Comparison of ENCODE assay signal across 8 cellular contexts in the genomic region with DNA sequence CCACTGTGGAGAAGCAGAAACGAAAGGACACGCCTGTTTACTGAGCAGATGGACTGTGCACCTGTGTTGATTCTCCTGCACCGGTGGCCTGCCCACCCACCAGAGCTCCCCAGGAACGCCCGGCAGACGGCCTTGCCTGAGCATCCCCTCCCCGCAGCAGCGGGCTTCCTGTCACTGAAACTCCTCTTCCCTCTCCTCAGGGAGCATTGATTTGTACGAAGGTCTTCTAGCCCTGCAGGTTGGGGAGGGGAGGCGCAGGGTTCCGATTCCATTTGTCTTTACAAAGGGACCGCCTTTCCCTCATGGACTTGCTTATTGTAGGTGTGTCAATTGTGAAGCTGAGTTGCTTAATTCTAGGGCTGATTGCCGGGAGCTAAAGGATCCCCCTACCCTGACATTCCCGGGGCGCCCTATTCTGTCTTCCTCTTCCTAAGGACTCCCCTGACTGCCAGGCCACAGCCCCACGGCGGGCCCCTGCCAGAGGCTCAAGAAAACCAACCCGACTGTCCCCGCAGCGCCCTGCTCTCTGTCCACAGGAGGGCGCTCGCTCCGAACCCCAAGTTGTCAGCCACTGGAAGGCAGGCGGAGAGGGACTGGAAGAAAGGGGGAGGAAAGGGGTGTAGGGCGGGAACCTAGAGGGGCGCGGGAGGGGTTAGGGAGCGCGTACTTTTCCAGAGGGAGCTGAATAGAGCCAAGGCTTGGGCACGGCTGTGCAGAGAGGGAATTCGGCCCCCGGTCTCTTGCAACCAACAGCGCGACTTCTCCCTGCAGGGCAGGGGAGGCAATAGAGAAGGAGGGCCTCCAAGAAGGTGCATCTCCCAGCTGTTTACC. TPM values are rescaled to one million over a fixed set of nuclear protein-coding genes. Genes with fewer than 3 reads are reported as not detected.
A peak's percentile ranks its signal among the peaks of the same experiment; 100 is the strongest.
DNase-seq lines count a peak whose midpoint lies in the region; ATAC-seq and TF ChIP-seq lines count a peak whose summit lies in the region.

No MANE protein-coding gene starts in this region.

- peak overlapping the region; percentile 99 for H3K4me3 ChIP-seq in WI38 (ENCODE audit: low read depth, low read length)
- peak overlapping the region; percentile 76 to 91 (median 86) for H3K4me3 ChIP-seq in breast epithelium
- H3K4me3 ChIP-seq in iPS-20b (ENCODE audit: low read length) = peak overlapping the region; percentile 60; the same call in 1 of the 2 replicates
- H3K4me3 ChIP-seq in gastrocnemius medialis = peak overlapping the region; percentile 54 to 70 (median 65)

- no peaks in the 10 kb centered on the region for H3K36me3 ChIP-seq in breast epithelium
- H3K36me3 ChIP-seq in iPS-20b (ENCODE audit: insufficient read depth, low read depth, low read length) = no peaks in the 10 kb centered on the region
- H3K36me3 ChIP-seq in gastrocnemius medialis = no peaks in the 10 kb centered on the region

- H3K27me3 ChIP-seq in breast epithelium = no peaks in the 10 kb centered on the region
- peaks cover 39% of the 10 kb centered on the region for H3K27me3 ChIP-seq in iPS-20b (ENCODE audit: insufficient read depth, low read length)
- no peaks in the 10 kb centered on the region for H3K27me3 ChIP-seq in gastrocnemius medialis

- intact Hi-C loops in breast epithelium (cut with DNase I; ENCODE audit: low total_unique reads) (no loop called here), gastrocnemius medialis (cut with DNase I; ENCODE audit: low total_unique reads) (loop anchor here (1.0 to 5.0 kb wide), 3 partner anchors 22 to 84 kb away; partner anchors contain the start of gene S100A14)

- peak; percentile 54 to 59 for ATAC-seq in gastrocnemius medialis
- no peak for ATAC-seq in HG03108 (IDR thresholded peaks at IDR 0.05; ENCODE audit: unreplicated experiment)
- ATAC-seq in GM21737 (IDR thresholded peaks at IDR 0.05; ENCODE audit: unreplicated experiment) = no peak

- in situ Hi-C loops in gastrocnemius medialis (cut with MboI; ENCODE audit: low sequenced_read_pairs in 4 of 4) = loop anchor here in 1 of 4 donors (5.0 to 25.0 kb wide), 2 partner anchors 34 to 454 kb away; partner anchors contain the start of genes JTB, RAB13, RPS27 and S100A2

- TF ChIP-seq CTCF in GM12872 (IDR thresholded peaks at IDR 0.05; ENCODE audit: insufficient read depth, low read depth, low read length) = peak; percentile 63
- TF ChIP-seq CTCF in WI38 (IDR thresholded peaks at IDR 0.05; ENCODE audit: low read depth, low read length) = peak; percentile 91
- TF ChIP-seq CTCF in breast epithelium (IDR thresholded peaks at IDR 0.05) = peak; percentile 21 to 94 (median 85)
- peak; percentile 90 to 93 (median 91) for TF ChIP-seq CTCF in gastrocnemius medialis (IDR thresholded peaks at IDR 0.05 in 4 of 5, conservative IDR thresholded peaks at IDR 0.05 in 1 of 5)

- H3K4me1 ChIP-seq in breast epithelium (no peaks in the 10 kb centered on the region), iPS-20b (ENCODE audit: insufficient read depth, low read length) (peaks cover 21% of the 10 kb centered on the region), gastrocnemius medialis (peaks cover 10 to 28% of the 10 kb centered on the region in 2 donors)

- H3K27ac ChIP-seq in breast epithelium (peak overlapping the region; percentile 98 to 99), iPS-20b (ENCODE audit: low read length) (no peak overlapping the region), gastrocnemius medialis (peak overlapping the region; percentile 82 to 92 (median 86))

- TF ChIP-seq POLR2A in breast epithelium (IDR thresholded peaks at IDR 0.05) (no peak), gastrocnemius medialis (IDR thresholded peaks at IDR 0.05) (no peak)

- DNase-seq in NCI-H2107 treated with DMSO at 0.1 percent for 48 hours (lab: John Stamatoyannopoulos, UW; ENCODE audit: unreplicated experiment) (peak; percentile 90), breast epithelium (ENCODE audit: low spot score in 2 of 2) (peak; percentile 81 to 87), gastrocnemius medialis (peak; percentile 71 to 84)

- H3K9me3 ChIP-seq in breast epithelium (no peaks in the 10 kb centered on the region), iPS-20b (ENCODE audit: insufficient read depth, low read depth, low read length) (no peaks in the 10 kb centered on the region), gastrocnemius medialis (no peaks in the 10 kb centered on the region)

- peak overlapping the region; percentile 46; the same call in 1 of the 2 replicates for H3K9ac ChIP-seq in iPS-20b (ENCODE audit: low read depth, low read length)

RNA-seq across cellular contexts. Expression of gene S100A6, which starts 2.8 kb away (rescaled TPM):
- total RNA-seq in breast epithelium (100 to 1,000 TPM; 351 to 861 (median 423) TPM), gastrocnemius medialis (100 to 1,000 TPM; 153 to 361 (median 224) TPM)

RNA-seq across cellular contexts. Expression of gene S100A5, which starts 7.8 kb away (rescaled TPM):
- not detected for total RNA-seq in breast epithelium
- total RNA-seq in gastrocnemius medialis = not detected

RNA-seq across cellular contexts. Expression of gene S100A4, which starts 12.6 kb away (rescaled TPM):
- 1,000 to 10,000 TPM in 1 of 3 donors, 100 to 1,000 TPM in 2; 177 to 1,015 (median 198) TPM for total RNA-seq in breast epithelium
- total RNA-seq in gastrocnemius medialis = 100 to 1,000 TPM in 3 of 4 donors, 10 to 100 TPM in 1; 76.8 to 377 (median 144) TPM

RNA-seq across cellular contexts. Expression of gene S100A3, which starts 16.1 kb away (rescaled TPM):
- total RNA-seq in breast epithelium = 1 to 10 TPM in 2 of 3 donors, under 1 TPM in 1; 0.44 to 2.6 (median 2.2) TPM
- 1 to 10 TPM in 1 of 4 donors, under 1 TPM in 1, not detected in 2; 0.88 to 1.6 TPM for total RNA-seq in gastrocnemius medialis

RNA-seq across cellular contexts. Expression of gene S100A2, which starts 32.7 kb away (rescaled TPM):
- total RNA-seq in breast epithelium (1 to 10 TPM in 1 of 3 donors, under 1 TPM in 1, not detected in 1; 0.33 to 5.4 TPM), gastrocnemius medialis (10 to 100 TPM in 1 of 4 donors, not detected in 3; 14.7 TPM)

Comparison
In these comparisons a context has a peak if more than half of its experiments do, and no peak if none do; other contexts are left out.
1. ATAC-seq: peak in gastrocnemius medialis (2 of 2); none in HG03108 (single experiment) and GM21737 (single experiment).
2. Peak in every context shown above with its lines, with median percentiles within 50 percentile points of each other: CTCF ChIP-seq, DNase-seq and H3K4me3 ChIP-seq.